ENCODE assay signal across 28 cellular contexts in genomic region chr2:124046332-124046731, GRCh38. TPM values are rescaled to one million over a fixed set of nuclear protein-coding genes. Genes with fewer than 3 reads are reported as not detected.
DNase-seq lines count a peak whose midpoint lies in the region; ATAC-seq lines count a peak whose summit lies in the region.
"Had no signal": no experiment of that assay in that cellular context is flagged by ENCODE, and none has a peak within 500 bp of the region (broad histone marks: within the 10 kb centered on the region; RNA-seq: fewer than 3 reads in every experiment).

No MANE protein-coding gene starts in this region.

- H3K4me1 ChIP-seq in HUES64 (ENCODE audit: insufficient read depth, low read length) (peaks cover 41% of the 10 kb centered on the region), NT2/D1 (ENCODE audit: insufficient read depth, insufficient read length) (no peaks in the 10 kb centered on the region), iPS-20b (ENCODE audit: insufficient read depth, low read length) (peaks cover 15% of the 10 kb centered on the region)
- H3K4me1 ChIP-seq: A549 had no signal

- ATAC-seq in HG03039 (IDR thresholded peaks at IDR 0.05; ENCODE audit: unreplicated experiment): no peak
- ATAC-seq in GM19023 (IDR thresholded peaks at IDR 0.05; ENCODE audit: unreplicated experiment): no peak
- ATAC-seq in GM18861 (IDR thresholded peaks at IDR 0.05; ENCODE audit: unreplicated experiment): no peak
- ATAC-seq: A549, T-cell had no signal

- no peaks in the 10 kb centered on the region for H3K9me3 ChIP-seq in HUES64 (ENCODE audit: insufficient read depth, low read depth, low read length)
- no peaks in the 10 kb centered on the region for H3K9me3 ChIP-seq in NT2/D1 (ENCODE audit: insufficient read depth, low read length)
- no peaks in the 10 kb centered on the region for H3K9me3 ChIP-seq in iPS-20b (ENCODE audit: insufficient read depth, low read depth, low read length)
- H3K9me3 ChIP-seq: A549; BLaER1 treated with 17β-estradiol and CSF1 and Interleukin-3, amounts not matched to agents 10 nM and 100 nM had no signal

- H3K36me3 ChIP-seq in H7 (replicated peaks; ENCODE audit: control insufficient read depth, insufficient read depth, low read length) (no peaks in the 10 kb centered on the region), HUES64 (ENCODE audit: insufficient read depth, low read length) (no peaks in the 10 kb centered on the region), NT2/D1 (ENCODE audit: insufficient read depth, insufficient read length, low read length) (no peaks in the 10 kb centered on the region), iPS-20b (ENCODE audit: insufficient read depth, low read depth, low read length) (no peaks in the 10 kb centered on the region)
- H3K36me3 ChIP-seq: BLaER1 treated with 17β-estradiol and CSF1 and Interleukin-3, amounts not matched to agents 10 nM and 100 nM had no signal

- H3K9ac ChIP-seq in HUES64 (ENCODE audit: low read depth, low read length) (no peak overlapping the region), NT2/D1 (ENCODE audit: insufficient read length, low read depth) (no peak overlapping the region), iPS-20b (ENCODE audit: low read depth, low read length) (no peak overlapping the region)
- H3K9ac ChIP-seq: BLaER1 treated with 17β-estradiol and CSF1 and Interleukin-3, amounts not matched to agents 10 nM and 100 nM; KMS-11 had no signal

- H3K27ac ChIP-seq in HUES64 (ENCODE audit: low read depth, low read length) (peak overlapping the region; percentile 55; the same call in 1 of the 2 replicates), iPS-20b (ENCODE audit: low read length) (no peak overlapping the region)
- H3K27ac ChIP-seq: A549; BLaER1 treated with 17β-estradiol and CSF1 and Interleukin-3, amounts not matched to agents 10 nM and 100 nM; KMS-11 had no signal

- DNase-seq in H7 (peak; percentile 9), NT2/D1 (ENCODE audit: low read depth, low spot score) (peak; percentile 77), NCI-H774 (lab: John Stamatoyannopoulos, UW) (no peak)
- DNase-seq: AML-193; CD4-positive, alpha-beta memory T cell; COR-L47; DMS53; NCI-H1092; NCI-H1417 treated with DMSO at 0.1 percent for 48 hours; NCI-H187 treated with DMSO at 0.1 percent for 48 hours; NCI-H345; NCI-H524; NCI-H748 treated with DMSO at 0.1 percent for 48 hours; RPMI8226; SHP77; T-cell had no signal

- no peaks in the 10 kb centered on the region for H3K27me3 ChIP-seq in H7 (ENCODE audit: control insufficient read depth, insufficient read depth, low read length)
- no peaks in the 10 kb centered on the region for H3K27me3 ChIP-seq in HUES64 (ENCODE audit: insufficient read depth, low read length)
- no peaks in the 10 kb centered on the region for H3K27me3 ChIP-seq in NT2/D1 (ENCODE audit: insufficient read depth, insufficient read length)
- no peaks in the 10 kb centered on the region for H3K27me3 ChIP-seq in iPS-20b (ENCODE audit: insufficient read depth, low read length)
- H3K27me3 ChIP-seq: BLaER1 treated with 17β-estradiol and CSF1 and Interleukin-3, amounts not matched to agents 10 nM and 100 nM had no signal

- H3K4me3 ChIP-seq in H7 (ENCODE audit: insufficient read depth, low read depth, low read length) (no peak overlapping the region), HUES64 (ENCODE audit: low read length) (peak overlapping the region; percentile 23; the same call in 1 of the 2 replicates), NT2/D1 (ENCODE audit: insufficient read length, low read depth) (no peak overlapping the region), iPS-20b (ENCODE audit: low read length) (peak overlapping the region; percentile 31; the same call in 1 of the 2 replicates)
- H3K4me3 ChIP-seq: A549; BLaER1 treated with 17β-estradiol and CSF1 and Interleukin-3, amounts not matched to agents 10 nM and 100 nM had no signal

- WGBS in HUES64: 26% methylated on average over 3 of the region's 3 CpGs

RNA-seq across cellular contexts. Expression of gene CNTNAP5, which starts 21.2 kb away (rescaled TPM):
- 0.04 and 0.28 TPM in 2 replicates for total RNA-seq in H7 (2014; rRNA removed; shearing (Covaris generic))
- 0.20 TPM for polyA plus RNA-seq in HUES64 (2013, experiment 1 of 2)
- polyA plus RNA-seq in HUES64 (2013, experiment 2 of 2): 0.13 TPM
- total RNA-seq: CD4-positive, alpha-beta memory T cell; Daoy; SK-MEL-5; T-cell; T-helper 2 cell treated with Interferon-gamma antibody and Interleukin-4, amounts not matched to agents 100 ng/mL and 5 ng/mL, for 36 hours had no signal
- polyA plus RNA-seq: A549; CD4-positive, alpha-beta memory T cell; IgD-negative memory B cell had no signal

Comparison
In these comparisons a context has a peak if more than half of its experiments do, and no peak if none do; other contexts are left out.
1. H3K4me3 ChIP-seq: peak in HUES64 (single experiment) and iPS-20b (single experiment); none in H7 (single experiment) and NT2/D1 (single experiment).